In genomic region chr15:42275780-42276395, GRCh38 we compare ENCODE assay signal across 8 cellular contexts. TPM values are rescaled to one million over a fixed set of nuclear protein-coding genes. Genes with fewer than 3 reads are reported as not detected.
A peak's percentile ranks its signal among the peaks of the same experiment; 100 is the strongest.
DNase-seq lines count a peak whose midpoint lies in the region; ATAC-seq and TF ChIP-seq lines count a peak whose summit lies in the region.

No MANE protein-coding gene starts in this region.

- no peaks in the 10 kb centered on the region for H3K9me3 Mint-ChIP-seq in HFFc6

- TF ChIP-seq CTCF in HFFc6 (IDR thresholded peaks at IDR 0.05): no peak
- TF ChIP-seq CTCF in SU-DHL-6 (IDR thresholded peaks at IDR 0.05; ENCODE audit: insufficient read depth, low read length, poor library complexity, severe bottlenecking): no peak

- peaks cover 10% of the 10 kb centered on the region for H3K36me3 Mint-ChIP-seq in HFFc6 (ENCODE audit: low read depth)

- H3K27me3 ChIP-seq in SU-DHL-6 (ENCODE audit: low read length): no peaks in the 10 kb centered on the region

- no peak for ATAC-seq in HG02759 (IDR thresholded peaks at IDR 0.05; ENCODE audit: unreplicated experiment)

- peaks cover 5% of the 10 kb centered on the region; the same call in 1 of the 2 replicates for H3K36me3 ChIP-seq in SU-DHL-6 (ENCODE audit: low read length)

- 0 out of 2 replicates have a peak, but pooled peaks cover 9% of the 10 kb centered on the region for H3F3A ChIP-seq in SU-DHL-6 (ENCODE audit: insufficient read depth)

- H3K27me3 Mint-ChIP-seq in HFFc6 (ENCODE audit: insufficient read depth): no peaks in the 10 kb centered on the region; the same call in 1 of the 2 replicates

- peak overlapping the region; percentile 99 for H3K27ac Mint-ChIP-seq in HFFc6

- H2AFZ ChIP-seq in SU-DHL-6 (ENCODE audit: low read depth, low read length, severe bottlenecking): no peak overlapping the region

- CTCF ChIA-PET in HEK293T (lab: Yijun Ruan, JAX): no interaction called here

- H3K9ac ChIP-seq in SU-DHL-6 (ENCODE audit: low read length): no peak overlapping the region

- no peaks in the 10 kb centered on the region for H3K9me2 ChIP-seq in SU-DHL-6 (replicated peaks; ENCODE audit: insufficient read depth, low read length)

- peak overlapping the region; percentile 99 for H3K4me3 Mint-ChIP-seq in HFFc6

- H3K4me2 ChIP-seq in SU-DHL-6 (ENCODE audit: low read depth, low read length, poor library complexity, severe bottlenecking): peak overlapping the region; percentile 90

- no peaks in the 10 kb centered on the region for H3K9me3 ChIP-seq in SU-DHL-6 (ENCODE audit: insufficient read depth, low read length)

- H3K4me1 Mint-ChIP-seq in HFFc6 (ENCODE audit: low read depth): peaks cover 39% of the 10 kb centered on the region

- DNase-seq in HFFc6 (no peak), fibroblast of peridontal ligament (ENCODE audit: extremely low read depth) (peak; percentile 19), HEK293T (ENCODE audit: extremely low spot score) (no peak), DMS 273 treated with DMSO at 0.1 percent for 48 hours (lab: John Stamatoyannopoulos, UW) (no peak), T1000 (lab: John Stamatoyannopoulos, UW) (no peak)

- peaks cover 26% of the 10 kb centered on the region for H3K79me2 ChIP-seq in SU-DHL-6 (ENCODE audit: insufficient read depth, low read length)

- POLR2A ChIA-PET in HEK293T (lab: Yijun Ruan, JAX): no interaction called here

- H4K20me1 ChIP-seq in SU-DHL-6 (ENCODE audit: low read depth, low read length): 0 out of 2 replicates have a peak, but pooled peaks cover 5% of the 10 kb centered on the region

- H3K27ac ChIP-seq in SU-DHL-6 (ENCODE audit: low read depth, low read length) (no peak overlapping the region), skin epidermis (peak overlapping the region in 20 of 21 experiments; percentile 33 to 98 (median 97))

- H3K4me3 ChIP-seq in SU-DHL-6 (ENCODE audit: insufficient read depth, low read length, poor library complexity, severe bottlenecking): no peak overlapping the region
- H3K4me3 ChIP-seq in skin epidermis: peak overlapping the region in 3 of 7 experiments; percentile 56 to 62 (median 60)

TF ChIP-seq in HEK293T, 16 proteins besides CTCF, POLR2A, EP300 and RAD21:
- no peak for TF ChIP-seq ZNF384 (IDR thresholded peaks at IDR 0.05)
- no peak for TF ChIP-seq HDGF (IDR thresholded peaks at IDR 0.05; ENCODE audit: borderline replicate concordance)

RNA-seq across cellular contexts. Expression of gene TMEM87A, which starts 2.7 kb away (rescaled TPM):
- 10 to 100 TPM; 37.7 to 43.5 (median 40.1) TPM for total RNA-seq in HFFc6 (2021; fragmentation: NEBNext Ultra II Directional; extraction: Animal tissue kit (Norgen Biotek cat#: 25700))

RNA-seq across cellular contexts. Expression of gene GANC, which starts 2.9 kb away (rescaled TPM):
- 10 to 100 TPM; 23.7 to 30.8 (median 29.5) TPM for total RNA-seq in HFFc6 (2021; fragmentation: NEBNext Ultra II Directional; extraction: Animal tissue kit (Norgen Biotek cat#: 25700))
